ENCODE assay signal across 23 cellular contexts in genomic region chr11:92070026-92070889, GRCh38.
A peak's percentile ranks its signal among the peaks of the same experiment; 100 is the strongest.
DNase-seq lines count a peak whose midpoint lies in the region; ATAC-seq, FAIRE-seq and TF ChIP-seq lines count a peak whose summit lies in the region.
"Had no signal": no experiment of that assay in that cellular context is flagged by ENCODE, and none has a peak within 500 bp of the region (broad histone marks: within the 10 kb centered on the region; RNA-seq: fewer than 3 reads in every experiment).

No MANE protein-coding gene starts in this region.

- no peaks in the 10 kb centered on the region for H3F3A ChIP-seq in neural progenitor cell (ENCODE audit: low read depth)

- no peak for TF ChIP-seq POLR2A in H1 (IDR thresholded peaks at IDR 0.05; ENCODE audit: control extremely low read depth in 1 of 2, low read depth in 2 of 2, low read length in 2 of 2)
- TF ChIP-seq POLR2A in gastroesophageal sphincter (IDR thresholded peaks at IDR 0.05) = no peak

- H3K4me1 ChIP-seq in H1 (replicated peaks in 1 of 4; ENCODE audit: control insufficient read depth in 3 of 4, insufficient read depth in 4 of 4, low read length in 3 of 4) = no peaks in the 10 kb centered on the region
- no peaks in the 10 kb centered on the region for H3K4me1 ChIP-seq in neural progenitor cell
- no peaks in the 10 kb centered on the region for H3K4me1 ChIP-seq in gastroesophageal sphincter
- H3K4me1 ChIP-seq in SJCRH30 = no peaks in the 10 kb centered on the region
- H3K4me1 ChIP-seq: BLaER1 treated with 17β-estradiol and CSF1 and Interleukin-3, amounts not matched to agents 10 nM and 100 nM; heart right ventricle; testis had no signal

- no peak overlapping the region for H2BK12ac ChIP-seq in H1 (ENCODE audit: low read depth, low read length)

- 88% methylated on average over 1 of the region's 1 CpG; no CpG with 5 or more reads in 1 of the 2 experiments for WGBS in H1 (ENCODE audit: extremely low coverage in 1 of 2, insufficient coverage in 1 of 2, insufficient read length in 1 of 2, insufficient replicate concordance in 2 of 2, low coverage in 1 of 2, low lambda C conversion rate in 2 of 2, missing lambda C conversion rate in 1 of 2), 2 experiments
- WGBS in gastroesophageal sphincter (ENCODE audit: low coverage in 1 of 2), 2 donors = 100% methylated on average over 1 of the region's 1 CpG; no CpG with 5 or more reads in 1 of the 2 donors

- no peak overlapping the region for H3K14ac ChIP-seq in H1 (ENCODE audit: insufficient read length)

- no peak overlapping the region for H3K4me3 ChIP-seq in H1 (ENCODE audit: extremely low read depth in 1 of 4, insufficient read depth in 2 of 4, low read depth in 3 of 4, low read length in 4 of 4)
- H3K4me3 ChIP-seq in neural progenitor cell = no peak overlapping the region
- H3K4me3 ChIP-seq in gastroesophageal sphincter = no peak overlapping the region
- no peak overlapping the region for H3K4me3 ChIP-seq in SJCRH30
- H3K4me3 ChIP-seq: BLaER1 treated with 17β-estradiol and CSF1 and Interleukin-3, amounts not matched to agents 10 nM and 100 nM; heart right ventricle; testis had no signal

- H3K36me3 Mint-ChIP-seq in neural progenitor cell = peaks cover 1% of the 10 kb centered on the region
- H3K36me3 Mint-ChIP-seq: IgD-negative memory B cell had no signal

- TF ChIP-seq RAD21 in H1 (IDR thresholded peaks at IDR 0.05 in 1 of 2, conservative IDR thresholded peaks at IDR 0.05 in 1 of 2; ENCODE audit: low read depth in 2 of 2, low read length in 2 of 2) = peak; percentile 71 to 72

- H3K9me3 Mint-ChIP-seq in neural progenitor cell = peaks cover 23% of the 10 kb centered on the region

- H3K18ac ChIP-seq in H1 (ENCODE audit: extremely low read depth, low read length) = no peak overlapping the region

- no peak overlapping the region for H2AK5ac ChIP-seq in H1 (ENCODE audit: low read depth, low read length)

- H3K36me3 ChIP-seq in H1 (ENCODE audit: control insufficient read depth in 2 of 4, insufficient read depth in 4 of 4, low read length in 3 of 4) = no peaks in the 10 kb centered on the region
- no peaks in the 10 kb centered on the region for H3K36me3 ChIP-seq in neural progenitor cell
- H3K36me3 ChIP-seq in gastroesophageal sphincter = no peaks in the 10 kb centered on the region
- no peaks in the 10 kb centered on the region for H3K36me3 ChIP-seq in SJCRH30
- H3K36me3 ChIP-seq: BLaER1 treated with 17β-estradiol and CSF1 and Interleukin-3, amounts not matched to agents 10 nM and 100 nM; heart right ventricle had no signal

- H3K27ac ChIP-seq in H1 (ENCODE audit: low read depth, low read length) (no peak overlapping the region), neural progenitor cell (no peak overlapping the region), gastroesophageal sphincter (no peak overlapping the region), SJCRH30 (no peak overlapping the region)
- H3K27ac ChIP-seq: BLaER1 treated with 17β-estradiol and CSF1 and Interleukin-3, amounts not matched to agents 10 nM and 100 nM; heart right ventricle; testis had no signal

- no peak overlapping the region for H3K4me2 ChIP-seq in H1 (ENCODE audit: insufficient read depth in 1 of 2, low read depth in 2 of 2, low read length in 2 of 2)
- no peak overlapping the region for H3K4me2 ChIP-seq in neural progenitor cell
- H3K4me2 ChIP-seq: BLaER1 treated with 17β-estradiol and CSF1 and Interleukin-3, amounts not matched to agents 10 nM and 100 nM had no signal

- no peak overlapping the region for H2BK15ac ChIP-seq in H1 (ENCODE audit: low read length)

- FAIRE-seq in H1 (lab: Jason Lieb, UNC) = no peak
- FAIRE-seq: keratinocyte had no signal

- H3K9me3 ChIP-seq in H1 (ENCODE audit: insufficient read depth in 2 of 2, low read depth in 1 of 2, low read length in 1 of 2) (peaks cover 12 to 15% of the 10 kb centered on the region in 2 experiments), neural progenitor cell (ENCODE audit: low read depth) (peaks cover 3% of the 10 kb centered on the region), gastroesophageal sphincter (peaks cover 0 to 37% (median 0%) of the 10 kb centered on the region in 3 donors), SJCRH30 (replicated peaks) (no peaks in the 10 kb centered on the region)
- H3K9me3 ChIP-seq: testis had no signal

- TF ChIP-seq CTCF in H1 (IDR thresholded peaks at IDR 0.05; ENCODE audit: control extremely low read depth in 1 of 3, insufficient read depth in 1 of 3, low read depth in 1 of 3, low read length in 3 of 3) = peak in 2 of 3 experiments; percentile 29 to 31; a peak in 2 of 4 replicates
- peak; percentile 19 for TF ChIP-seq CTCF in neural progenitor cell (IDR thresholded peaks at IDR 0.05)
- TF ChIP-seq CTCF in gastroesophageal sphincter (IDR thresholded peaks at IDR 0.05) = no peak

- H3K4ac ChIP-seq in H1 (replicated peaks; ENCODE audit: insufficient read length, low read depth, low read length) = no peak overlapping the region

- H2BK20ac ChIP-seq in H1 (ENCODE audit: low read length) = no peak overlapping the region

- no peak overlapping the region for H4K8ac ChIP-seq in H1 (ENCODE audit: extremely low read depth, insufficient read depth, low read length)

- no peaks in the 10 kb centered on the region for H3K79me2 ChIP-seq in H1 (ENCODE audit: control insufficient read depth in 1 of 2, insufficient read depth in 2 of 2, low read length in 2 of 2)
- no peaks in the 10 kb centered on the region for H3K79me2 ChIP-seq in neural progenitor cell (ENCODE audit: low read depth)

- H3K23me2 ChIP-seq in H1 (ENCODE audit: low read depth, low read length) = no peaks in the 10 kb centered on the region

- no peaks in the 10 kb centered on the region for H3K27me3 ChIP-seq in H1 (replicated peaks in 1 of 4; ENCODE audit: control insufficient read depth in 3 of 4, extremely low read depth in 1 of 4, insufficient read depth in 3 of 4, low read length in 3 of 4)
- no peaks in the 10 kb centered on the region for H3K27me3 ChIP-seq in neural progenitor cell
- H3K27me3 ChIP-seq in gastroesophageal sphincter = no peaks in the 10 kb centered on the region
- no peaks in the 10 kb centered on the region for H3K27me3 ChIP-seq in SJCRH30
- H3K27me3 ChIP-seq: BLaER1 treated with 17β-estradiol and CSF1 and Interleukin-3, amounts not matched to agents 10 nM and 100 nM; testis had no signal

- no peak overlapping the region for H3K4me3 Mint-ChIP-seq in neural progenitor cell
- H3K4me3 Mint-ChIP-seq: IgD-negative memory B cell had no signal

- H2AFZ ChIP-seq in H1 (ENCODE audit: low read length) (peak overlapping the region; percentile 47; the same call in 1 of the 2 replicates), neural progenitor cell (replicated peaks) (no peak overlapping the region)

- no peak for TF ChIP-seq EP300 in H1 (IDR thresholded peaks at IDR 0.05; ENCODE audit: borderline replicate concordance in 1 of 2, low read depth in 2 of 2, low read length in 2 of 2)
- TF ChIP-seq EP300 in gastroesophageal sphincter (IDR thresholded peaks at IDR 0.05) = no peak

- H3K27ac Mint-ChIP-seq in neural progenitor cell = no peak overlapping the region
- H3K27ac Mint-ChIP-seq: IgD-negative memory B cell had no signal

- no peak overlapping the region for H3K56ac ChIP-seq in H1 (replicated peaks; ENCODE audit: insufficient read length, low read depth, low read length)

- no peak overlapping the region for H2BK120ac ChIP-seq in H1 (replicated peaks; ENCODE audit: low read depth, low read length)

- no peak for ATAC-seq in gastroesophageal sphincter
- ATAC-seq: heart right ventricle had no signal

- CTCF ChIA-PET in H1 (lab: Charles Lee; ENCODE audit: partially characterized antibody) = interaction anchor here (0.6 to 5.8 kb wide), 25 partner anchors 17 to 1595 kb away, joined by 3 to 36 read pairs (median 3); no protein-coding TSS in a partner anchor

- H2BK5ac ChIP-seq in H1 (ENCODE audit: low read depth, low read length) = no peak overlapping the region

- H4K20me1 ChIP-seq in H1 (replicated peaks in 1 of 2; ENCODE audit: control insufficient read depth in 1 of 2, insufficient read depth in 2 of 2, low read length in 2 of 2) = no peaks in the 10 kb centered on the region
- no peaks in the 10 kb centered on the region for H4K20me1 ChIP-seq in neural progenitor cell (ENCODE audit: low read depth)
- H4K20me1 ChIP-seq: BLaER1 treated with 17β-estradiol and CSF1 and Interleukin-3, amounts not matched to agents 10 nM and 100 nM had no signal

- POLR2A ChIA-PET in H1 (lab: Charles Lee; ENCODE audit: partially characterized antibody) = interaction anchor here (0.8 kb wide), 1 partner anchor 816 kb away, joined by 4 read pairs; no protein-coding TSS in a partner anchor

- H4K91ac ChIP-seq in H1 (replicated peaks; ENCODE audit: insufficient read length, low read length) = no peak overlapping the region

- no peak overlapping the region for H3K23ac ChIP-seq in H1 (ENCODE audit: insufficient read length)

- no peaks in the 10 kb centered on the region for H3K79me1 ChIP-seq in H1 (ENCODE audit: low read depth, low read length)

- no peak overlapping the region for H4K5ac ChIP-seq in H1 (ENCODE audit: insufficient read length, low read depth, low read length)

- peak; percentile 3 for DNase-seq in EL
- peak; percentile 62 for DNase-seq in NCI-H226
- DNase-seq in H1 (ENCODE audit: low read depth in 1 of 2, low spot score in 2 of 2) = peak in 1 of 2 experiments; percentile 47
- DNase-seq in neural progenitor cell (ENCODE audit: low spot score) = no peak
- no peak for DNase-seq in NCI-H187 treated with DMSO at 0.1 percent for 48 hours (lab: John Stamatoyannopoulos, UW)
- DNase-seq in NCI-H2227 treated with DMSO at 0.1 percent for 48 hours (lab: John Stamatoyannopoulos, UW) = no peak
- DNase-seq in SJCRH30 = no peak
- DNase-seq: activated CD4-positive, alpha-beta T cell treated with anti-CD3 and anti-CD28 coated beads for 48 hours; activated CD8-positive, alpha-beta memory T cell treated with anti-CD3 and anti-CD28 coated beads, Interleukin-2, amount 50 U/mL, for 4 hours; activated gamma-delta T cell treated with Interleukin-2 at 50 U/mL for 16 hours; anterior cingulate cortex; dermis blood vessel endothelial cell; heart right ventricle; midbrain; NCI-H1105; occipital lobe; SHP77 treated with DMSO at 0.1 percent for 48 hours; stimulated activated CD4-positive, alpha-beta T cell treated with anti-CD3 and anti-CD28 coated beads, Interleukin-4, amount 100 ng/mL, for 24 hours; testis had no signal

- H3K4me1 Mint-ChIP-seq in neural progenitor cell = no peaks in the 10 kb centered on the region
- H3K4me1 Mint-ChIP-seq: IgD-negative memory B cell had no signal

- no peaks in the 10 kb centered on the region for H3K27me3 Mint-ChIP-seq in neural progenitor cell (ENCODE audit: insufficient read depth, low read depth)
- H3K27me3 Mint-ChIP-seq: IgD-negative memory B cell had no signal

- H3K9ac ChIP-seq in H1 (replicated peaks in 1 of 4; ENCODE audit: extremely low read depth in 1 of 4, low read depth in 3 of 4, low read length in 3 of 4) = no peak overlapping the region
- H3K9ac ChIP-seq in neural progenitor cell = no peak overlapping the region
- H3K9ac ChIP-seq: BLaER1 treated with 17β-estradiol and CSF1 and Interleukin-3, amounts not matched to agents 10 nM and 100 nM had no signal

TF ChIP-seq in H1, 55 proteins besides CTCF, POLR2A, EP300 and RAD21 (continues in another document):
- TF ChIP-seq BRCA1 (IDR thresholded peaks at IDR 0.05; ENCODE audit: low read depth, low read length) (no peak), SRF (IDR thresholded peaks at IDR 0.05; ENCODE audit: low read depth, low read length) (no peak), MAFK (IDR thresholded peaks at IDR 0.05; ENCODE audit: low read depth, low read length) (no peak), GABPA (IDR thresholded peaks at IDR 0.05; ENCODE audit: borderline replicate concordance, insufficient read depth, low read length) (no peak)

Comparison
In these comparisons a context has a peak if more than half of its experiments do, and no peak if none do; other contexts are left out.
1. DNase-seq: peak in EL (single experiment) and NCI-H226 (single experiment); none in neural progenitor cell (single experiment), NCI-H187 treated with DMSO at 0.1 percent for 48 hours (single experiment), NCI-H2227 treated with DMSO at 0.1 percent for 48 hours (single experiment) and SJCRH30 (0 of 2).
2. CTCF ChIP-seq: peak in H1 (2 of 3) and neural progenitor cell (single experiment); none in gastroesophageal sphincter (0 of 4).